ENCODE assay signal across 34 cellular contexts in genomic region chr12:116096874-116097273, GRCh38.
"Had no signal": no experiment of that assay in that cellular context is flagged by ENCODE, and none has a peak within 500 bp of the region (broad histone marks: within the 10 kb centered on the region; RNA-seq: fewer than 3 reads in every experiment).

No MANE protein-coding gene starts in this region.

- H3K4me3 ChIP-seq: adrenal gland, ascending aorta, cardiac muscle cell had no signal

- ATAC-seq: activated CD8-positive, alpha-beta T cell treated with anti-CD3 and anti-CD28 coated beads for 36 hours; activated naive CD4-positive, alpha-beta T cell treated with anti-CD3 and anti-CD28 coated beads, Interleukin-2, amount 50 U/mL, for 72 hours; activated T-cell treated with anti-CD3 and anti-CD28 coated beads, Interleukin-2, amount 50 U/mL, for 4 hours; activated T-cell treated with anti-CD3 and anti-CD28 coated beads, Interleukin-2, amount 50 U/mL, for 72 hours; activated T-helper 17 cell treated with anti-CD3 and anti-CD28 coated beads, Interleukin-2, amount 50 U/mL, for 72 hours had no signal

- H3K36me3 ChIP-seq: adrenal gland, ascending aorta had no signal

- H3K9me3 ChIP-seq: adrenal gland, ascending aorta had no signal

- H3K27ac ChIP-seq: adrenal gland, ascending aorta, cardiac muscle cell, VCaP had no signal

- FAIRE-seq: bronchial epithelial cell, TTC549 had no signal

- DNase-seq: activated B cell treated with CpG ODN at 0.5 μM for 24 hours; activated CD4-positive, alpha-beta memory T cell treated with anti-CD3 and anti-CD28 coated beads for 36 hours; activated CD4-positive, alpha-beta T cell treated with anti-CD3 and anti-CD28 coated beads for 4 hours; activated CD4-positive, alpha-beta T cell treated with anti-CD3 and anti-CD28 coated beads, Interleukin-2, amount 10 ng/mL, durations not matched to agents 24 days and 14 days; activated CD4-positive, alpha-beta T cell treated with anti-CD3 and anti-CD28 coated beads, Interleukin-2, amount 50 U/mL, for 1 hour; activated CD4-positive, alpha-beta T cell treated with anti-CD3 and anti-CD28 coated beads, Interleukin-2, amount 50 U/mL, for 4 hours; activated CD4-positive, CD25-positive, alpha-beta regulatory T cell treated with anti-CD3 and anti-CD28 coated beads, Interleukin-2, amount 50 U/mL, for 72 hours; activated CD8-positive, alpha-beta memory T cell treated with anti-CD3 and anti-CD28 coated beads, Interleukin-2, amount 50 U/mL, for 4 hours; activated CD8-positive, alpha-beta T cell treated with anti-CD3 and anti-CD28 coated beads for 36 hours; activated effector memory CD4-positive, alpha-beta T cell treated with anti-CD3 and anti-CD28 coated beads, Interleukin-2, amount 50 U/mL, for 16 hours; activated gamma-delta T cell treated with Interleukin-2 at 50 U/mL for 16 hours; activated naive CD4-positive, alpha-beta T cell; activated naive CD4-positive, alpha-beta T cell treated with anti-CD3 and anti-CD28 coated beads for 36 hours; activated naive CD4-positive, alpha-beta T cell treated with anti-CD3 and anti-CD28 coated beads, Interleukin-2, amount 50 U/mL, for 16 hours; activated naive CD8-positive, alpha-beta T cell treated with anti-CD3 and anti-CD28 coated beads for 36 hours; activated T-cell treated with anti-CD3 and anti-CD28 coated beads for 4 hours; activated T-cell treated with anti-CD3 and anti-CD28 coated beads, Interleukin-2, amount 50 U/mL, for 1 hour; activated T-cell treated with anti-CD3 and anti-CD28 coated beads, Interleukin-2, amount 50 U/mL, for 4 hours; activated T-cell treated with anti-CD3 and anti-CD28 coated beads, Interleukin-2, amount 50 U/mL, for 72 hours; adrenal gland; amygdala; anterior cingulate cortex; caudate nucleus; cerebellar nuclear complex; T-helper 1 cell; T-helper 2 cell; T-helper 9 cell had no signal

- H3K27me3 ChIP-seq: adrenal gland, ascending aorta, cardiac muscle cell had no signal
